Comparison of ENCODE assay signal across 8 cellular contexts in genomic region chr1:152188673-152189591, GRCh38. TPM values are rescaled to one million over a fixed set of nuclear protein-coding genes. Genes with fewer than 3 reads are reported as not detected.
DNase-seq lines count a peak whose midpoint lies in the region; ATAC-seq, FAIRE-seq and TF ChIP-seq lines count a peak whose summit lies in the region.

No MANE protein-coding gene starts in this region.

- H3K27ac ChIP-seq in GM12878 (ENCODE audit: control insufficient read depth, insufficient read depth): no peak overlapping the region

- RAD21 ChIA-PET in GM12878 (lab: Charles Lee; ENCODE audit: unreplicated experiment): interaction anchor here (0.5 to 6.7 kb wide), 2 partner anchors 260 to 270 kb away, joined by 3 to 63 read pairs; no protein-coding TSS in a partner anchor

- peak; percentile 47 for DNase-seq in GM12864 (ENCODE audit: low read depth)
- DNase-seq in LNCaP clone FGC (ENCODE audit: low read depth): no peak
- DNase-seq in UCSD-AML1 (lab: John Stamatoyannopoulos, UW; ENCODE audit: unreplicated experiment): peak; percentile 74
- no peak for DNase-seq in GM12878 (ENCODE audit: low read depth, low spot score)
- DNase-seq in iris pigment epithelial cell (ENCODE audit: low read depth): peak; percentile 70
- peak; percentile 56 to 67 for DNase-seq in stimulated activated CD4-positive, alpha-beta T cell treated with anti-CD3 and anti-CD28 coated beads, Interleukin-15, amount 100 ng/mL, for 1 hour (ENCODE audit: low read depth in 1 of 2, low spot score in 1 of 2)

- CTCF ChIA-PET in GM12878 (lab: Yijun Ruan, JAX): interaction anchor here (0.6 to 7.8 kb wide), 10 partner anchors 11 to 270 kb away, joined by 3 to 145 read pairs (median 4); partner anchors contain the start of gene S100A11

- H2AFZ ChIP-seq in GM12878 (ENCODE audit: control insufficient read depth, low read depth, low read length): peak overlapping the region; percentile 59

- TF ChIP-seq POLR2A in GM12878 (IDR thresholded peaks at IDR 0.05; ENCODE audit: low read depth, low read length): no peak

- POLR2A ChIA-PET in GM12878 (lab: Charles Lee): interaction anchor here (1.1 kb wide), 1 partner anchor 270 kb away, joined by 3 read pairs; no protein-coding TSS in a partner anchor

- no peaks in the 10 kb centered on the region for H3K9me3 ChIP-seq in GM12878 (replicated peaks; ENCODE audit: control insufficient read depth, insufficient read depth, low read length)

- in situ Hi-C loops in GM12878 (cut with MboI): loop anchor here (5.0 kb wide), 2 partner anchors 137 to 268 kb away; no protein-coding TSS in a partner anchor

- 4% methylated on average over 61 of the region's 62 CpGs for WGBS in GM12878 (ENCODE audit: insufficient coverage, insufficient replicate concordance, low lambda C conversion rate, missing lambda C conversion rate)

- peak overlapping the region; percentile 75 for H3K4me2 ChIP-seq in GM12878 (ENCODE audit: control insufficient read depth, insufficient read depth)

- no peaks in the 10 kb centered on the region for H3K79me2 ChIP-seq in GM12878 (ENCODE audit: control insufficient read depth, insufficient read depth, low read length)

- H3K4me1 ChIP-seq in GM12878 (ENCODE audit: control insufficient read depth, insufficient read depth, low read length): no peaks in the 10 kb centered on the region; the same call in 1 of the 2 replicates

- TF ChIP-seq CTCF in GM12864 (IDR thresholded peaks at IDR 0.05; ENCODE audit: low read depth, low read length, missing control alignments) (peak; percentile 89), LNCaP clone FGC (IDR thresholded peaks at IDR 0.05; ENCODE audit: control insufficient read depth, extremely low read depth, insufficient read depth) (peak; percentile 69), GM12878 (IDR thresholded peaks at IDR 0.05 in 2 of 3, conservative IDR thresholded peaks at IDR 0.05 in 1 of 3; ENCODE audit: control insufficient read depth in 2 of 3, extremely low read depth in 1 of 3, insufficient read depth in 1 of 3, low read depth in 3 of 3, low read length in 3 of 3) (peak; percentile 65 to 87 (median 83))

- H4K20me1 ChIP-seq in GM12878 (ENCODE audit: control insufficient read depth, insufficient read depth): no peaks in the 10 kb centered on the region

- no peak for TF ChIP-seq EP300 in GM12878 (IDR thresholded peaks at IDR 0.05; ENCODE audit: borderline replicate concordance in 1 of 2, control insufficient read depth in 1 of 2, low read depth in 2 of 2, low read length in 2 of 2)

- FAIRE-seq in GM12878 (lab: Jason Lieb, UNC): peak; percentile 57

- peak overlapping the region; percentile 55 for H3K4me3 ChIP-seq in GM12864 (ENCODE audit: low read depth, low read length)
- H3K4me3 ChIP-seq in LNCaP clone FGC (ENCODE audit: low read depth, low read length): no peak overlapping the region
- peak overlapping the region; percentile 59; the same call in 1 of the 2 replicates for H3K4me3 ChIP-seq in GM12878

- intact Hi-C loops in GM12878 (cut with micrococcal nuclease; ENCODE audit: unreplicated experiment): loop anchor here (1.0 to 5.0 kb wide), 2 partner anchors 158 to 269 kb away; no protein-coding TSS in a partner anchor

- ATAC-seq in GM12878 (peak; percentile 87), HG02885 (IDR thresholded peaks at IDR 0.05; ENCODE audit: poor library complexity, unreplicated experiment) (no peak), HG03097 (IDR thresholded peaks at IDR 0.05; ENCODE audit: low FRiP score, unreplicated experiment) (no peak)

- H3K27me3 ChIP-seq in GM12878 (replicated peaks in 1 of 2; ENCODE audit: control insufficient read depth in 2 of 2, insufficient read depth in 2 of 2, low read length in 1 of 2): no peaks in the 10 kb centered on the region; a peak in 1 of 4 replicates

- H3K9ac ChIP-seq in GM12878 (ENCODE audit: control insufficient read depth, insufficient read depth, low read length): peak overlapping the region; percentile 16; the same call in 1 of the 2 replicates

- TF ChIP-seq RAD21 in GM12878 (IDR thresholded peaks at IDR 0.05; ENCODE audit: insufficient read depth, low read depth, low read length): peak; percentile 31; the same call in 1 of the 2 replicates

- SMC1A ChIA-PET in GM12878 (lab: Charles Lee; ENCODE audit: uncharacterized antibody, unreplicated experiment): interaction anchor here (0.9 to 5.1 kb wide), 2 partner anchors 269 to 270 kb away, joined by 4 to 34 read pairs; no protein-coding TSS in a partner anchor

- BruUV-seq in GM12878 (replicated peaks; lab: Mats Ljungman, UMichigan): no TSS peak

- H3K36me3 ChIP-seq in GM12878 (ENCODE audit: control insufficient read depth in 2 of 2, insufficient read depth in 2 of 2, low read length in 1 of 2): no peaks in the 10 kb centered on the region

TF ChIP-seq in GM12878, 131 proteins besides CTCF, POLR2A, EP300 and RAD21:
- no peak for TF ChIP-seq RB1 (IDR thresholded peaks at IDR 0.05; ENCODE audit: borderline replicate concordance)
- peak; percentile 6; the same call in 1 of the 2 replicates for TF ChIP-seq RUNX3 (IDR thresholded peaks at IDR 0.05; ENCODE audit: low read length)
- TF ChIP-seq YY1 (IDR thresholded peaks at IDR 0.05; ENCODE audit: low read depth, low read length): peak; percentile 44; the same call in 1 of the 2 replicates
- TF ChIP-seq PAX5 (IDR thresholded peaks at IDR 0.05; ENCODE audit: borderline replicate concordance, low read depth, low read length): no peak
- TF ChIP-seq SREBF2 (IDR thresholded peaks at IDR 0.05; ENCODE audit: low read length): no peak
- TF ChIP-seq SMC3 (IDR thresholded peaks at IDR 0.05; ENCODE audit: borderline replicate concordance, low read length): peak; percentile 54
- TF ChIP-seq SMAD1 (IDR thresholded peaks at IDR 0.05; ENCODE audit: low read depth, partially characterized antibody): no peak

RNA-seq across cellular contexts. Expression of gene RPTN, which starts 29.9 kb away (rescaled TPM):
- not detected in 2 replicates for total RNA-seq in GM12878 (2013; cell fraction: nucleolus; rRNA removed)
- total RNA-seq in GM12878 (2014; rRNA removed) (not detected in 2 replicates), GM12878 (2014; rRNA removed; fragmentation: Illumina TruSeq; extraction: Trizol) (not detected in 2 replicates), GM12878 (2021) (not detected in 2 replicates)
- polyA plus RNA-seq in GM12878 (2011; ENCODE audit: low read depth): not detected
- polyA plus RNA-seq in GM12878 (2011; rRNA removed) (not detected in 2 replicates), GM12878 (2014; fragmentation: Illumina TruSeq; extraction: Trizol) (not detected in 2 replicates), GM12878 (2014; fragmentation: Nextera tagmentation; extraction: Ambion mirVana) (not detected), GM12878 (2014; rRNA removed) (not detected in 2 replicates), GM12878 (2016; fragmentation: Nextera tagmentation; extraction: Ambion mirVana) (not detected)
- polyA plus RNA-seq in GM12878 (2011; cell fraction: cytosol; rRNA removed): not detected in 2 replicates
- 0.03 TPM in 1 of 2 replicates, not detected in the other for polyA plus RNA-seq in GM12878 (2011; cell fraction: nucleus; rRNA removed)
- polyA plus RNA-seq in GM12878 (2012): not detected in 2 replicates
- not detected in 2 replicates for polyA minus RNA-seq in GM12878 (2011; rRNA and poly(A)+ RNA removed)
- polyA minus RNA-seq in GM12878 (2011; cell fraction: cytosol; rRNA and poly(A)+ RNA removed): not detected in 2 replicates
- not detected in 2 replicates for polyA minus RNA-seq in GM12878 (2011; cell fraction: nucleus; rRNA and poly(A)+ RNA removed)

RNA-seq across cellular contexts. Expression of gene HRNR, which starts 35.1 kb away (rescaled TPM):
- total RNA-seq in GM12878 (2013; cell fraction: nucleolus; rRNA removed): not detected in 2 replicates
- total RNA-seq in GM12878 (2014; rRNA removed) (not detected in 2 replicates), GM12878 (2014; rRNA removed; fragmentation: Illumina TruSeq; extraction: Trizol) (not detected in 2 replicates), GM12878 (2021) (not detected in 2 replicates)
- polyA plus RNA-seq in GM12878 (2011; ENCODE audit: low read depth): not detected
- polyA plus RNA-seq in GM12878 (2011; rRNA removed) (not detected in 2 replicates), GM12878 (2014; fragmentation: Illumina TruSeq; extraction: Trizol) (not detected in 2 replicates), GM12878 (2014; fragmentation: Nextera tagmentation; extraction: Ambion mirVana) (not detected), GM12878 (2014; rRNA removed) (not detected in 2 replicates), GM12878 (2016; fragmentation: Nextera tagmentation; extraction: Ambion mirVana) (not detected)
- polyA plus RNA-seq in GM12878 (2011; cell fraction: cytosol; rRNA removed): not detected in 2 replicates
- not detected in 2 replicates for polyA plus RNA-seq in GM12878 (2011; cell fraction: nucleus; rRNA removed)
- 0.03 and 0.04 TPM in 2 replicates for polyA plus RNA-seq in GM12878 (2012)
- polyA minus RNA-seq in GM12878 (2011; rRNA and poly(A)+ RNA removed): not detected in 2 replicates
- not detected in 2 replicates for polyA minus RNA-seq in GM12878 (2011; cell fraction: cytosol; rRNA and poly(A)+ RNA removed)
- polyA minus RNA-seq in GM12878 (2011; cell fraction: nucleus; rRNA and poly(A)+ RNA removed): not detected in 2 replicates

Comparison
In these comparisons a context has a peak if more than half of its experiments do, and no peak if none do; other contexts are left out.
1. DNase-seq: peak in GM12864 (single experiment), UCSD-AML1 (single experiment), iris pigment epithelial cell (single experiment) and stimulated activated CD4-positive, alpha-beta T cell treated with anti-CD3 and anti-CD28 coated beads, Interleukin-15, amount 100 ng/mL, for 1 hour (2 of 2); none in LNCaP clone FGC (single experiment) and GM12878 (single experiment).
2. Peak in every context shown above with its lines, with median percentiles within 50 percentile points of each other: CTCF ChIP-seq.